In the genomic region with DNA sequence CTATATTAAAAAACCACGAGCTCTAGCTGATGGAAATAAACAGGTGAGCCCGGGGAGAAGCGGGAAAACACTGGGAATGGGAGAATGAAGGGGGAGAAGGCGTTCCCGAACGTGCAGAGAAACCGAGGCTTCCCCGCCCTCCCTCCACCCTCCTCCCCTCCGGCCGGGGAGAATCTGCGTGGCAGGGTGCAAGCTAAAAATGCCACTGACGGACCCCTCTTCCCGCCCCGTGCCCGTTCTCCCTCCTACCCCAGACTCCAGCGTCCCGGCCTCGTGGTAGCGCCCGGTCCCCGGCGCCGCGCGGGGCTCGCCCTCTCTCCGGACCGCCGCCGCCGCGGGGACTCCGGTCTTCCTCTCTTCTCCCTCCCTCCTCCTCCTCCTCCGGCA, we compare ENCODE assay signal across 8 cellular contexts.
A peak's percentile ranks its signal among the peaks of the same experiment; 100 is the strongest.
DNase-seq lines count a peak whose midpoint lies in the region; TF ChIP-seq lines count a peak whose summit lies in the region.

No MANE protein-coding gene starts in this region.

- H3K9me3 ChIP-seq in Peyer's patch (no peaks in the 10 kb centered on the region), esophagus squamous epithelium (no peaks in the 10 kb centered on the region)

- no peaks in the 10 kb centered on the region for H3K27me3 Mint-ChIP-seq in activated CD4-positive, alpha-beta T cell treated with anti-CD3 and anti-CD28 coated beads, Interleukin-2, amount 10 ng/mL, durations not matched to agents 7 days and 5 days
- H3K27me3 Mint-ChIP-seq in osteocyte (ENCODE audit: unreplicated experiment): peaks cover 22% of the 10 kb centered on the region

- H3K27ac ChIP-seq in Peyer's patch (peak overlapping the region; percentile 95 to 100 (median 99)), esophagus squamous epithelium (peak overlapping the region; percentile 94 to 100 (median 100))

- peaks cover 46% of the 10 kb centered on the region for H3K4me1 Mint-ChIP-seq in activated CD4-positive, alpha-beta T cell treated with anti-CD3 and anti-CD28 coated beads, Interleukin-2, amount 10 ng/mL, durations not matched to agents 7 days and 5 days
- H3K4me1 Mint-ChIP-seq in osteocyte (ENCODE audit: unreplicated experiment): peaks cover 37% of the 10 kb centered on the region

- intact Hi-C loops in esophagus squamous epithelium (cut with DNase I): no loop called here

- CTCF ChIA-PET in activated CD4-positive, alpha-beta T cell treated with anti-CD3 and anti-CD28 coated beads, Interleukin-2, amount 10 ng/mL, durations not matched to agents 7 days and 5 days (lab: Charles Lee): interaction anchor here (2.7 kb wide), 1 partner anchor 8 kb away, joined by 11 read pairs; no protein-coding TSS in a partner anchor

- 0 to 1% methylated on average over 18 to 24 of the region's 34 CpGs for whole genome bisulfite sequencing in esophagus squamous epithelium, 2 donors

- DNase-seq in activated CD4-positive, alpha-beta T cell treated with anti-CD3 and anti-CD28 coated beads, Interleukin-2, amount 10 ng/mL, durations not matched to agents 7 days and 5 days: no peak
- DNase-seq in activated CD4-positive, alpha-beta T cell treated with anti-CD3 and anti-CD28 coated beads for 48 hours: no peak
- no peak for DNase-seq in Peyer's patch
- no peak for DNase-seq in esophagus squamous epithelium (lab: John Stamatoyannopoulos, UW)
- no peak for DNase-seq in osteocyte (ENCODE audit: extremely low spot score, unreplicated experiment)
- no peak for DNase-seq in NCI-H1092 treated with DMSO at 0.1 percent for 48 hours (lab: John Stamatoyannopoulos, UW)
- DNase-seq in stimulated activated CD4-positive, alpha-beta T cell treated with anti-CD3 and anti-CD28 coated beads, Interleukin-12 subunit alpha, Interleukin-12 subunit beta, amount 100 ng/mL, for 4 hours: no peak
- DNase-seq in cerebellar nuclear complex (lab: John Stamatoyannopoulos, UW): no peak

- H3K36me3 ChIP-seq in Peyer's patch (no peaks in the 10 kb centered on the region), esophagus squamous epithelium (no peaks in the 10 kb centered on the region)

- H3K9me3 Mint-ChIP-seq in activated CD4-positive, alpha-beta T cell treated with anti-CD3 and anti-CD28 coated beads, Interleukin-2, amount 10 ng/mL, durations not matched to agents 7 days and 5 days: no peaks in the 10 kb centered on the region
- no peaks in the 10 kb centered on the region for H3K9me3 Mint-ChIP-seq in osteocyte (ENCODE audit: unreplicated experiment)

- no peaks in the 10 kb centered on the region for H3K27me3 ChIP-seq in Peyer's patch
- H3K27me3 ChIP-seq in esophagus squamous epithelium: no peaks in the 10 kb centered on the region

- no peaks in the 10 kb centered on the region for H3K36me3 Mint-ChIP-seq in activated CD4-positive, alpha-beta T cell treated with anti-CD3 and anti-CD28 coated beads, Interleukin-2, amount 10 ng/mL, durations not matched to agents 7 days and 5 days (ENCODE audit: low read depth)
- peaks cover 14% of the 10 kb centered on the region for H3K36me3 Mint-ChIP-seq in osteocyte (ENCODE audit: unreplicated experiment)

- TF ChIP-seq POLR2A in Peyer's patch (IDR thresholded peaks at IDR 0.05) (no peak), esophagus squamous epithelium (IDR thresholded peaks at IDR 0.05) (no peak)

- peak overlapping the region; percentile 88 for H3K27ac Mint-ChIP-seq in activated CD4-positive, alpha-beta T cell treated with anti-CD3 and anti-CD28 coated beads, Interleukin-2, amount 10 ng/mL, durations not matched to agents 7 days and 5 days
- peak overlapping the region; percentile 63 for H3K27ac Mint-ChIP-seq in osteocyte (ENCODE audit: unreplicated experiment)

- H3K4me1 ChIP-seq in Peyer's patch (peaks cover 0 to 24% (median 3%) of the 10 kb centered on the region in 4 donors), esophagus squamous epithelium (peaks cover 5 to 61% (median 20%) of the 10 kb centered on the region in 3 donors)

- H3K4me3 ChIP-seq in Peyer's patch: peak overlapping the region; percentile 90 to 96 (median 94)
- peak overlapping the region; percentile 80 to 98 (median 92) for H3K4me3 ChIP-seq in esophagus squamous epithelium

- POLR2A ChIA-PET in activated CD4-positive, alpha-beta T cell treated with anti-CD3 and anti-CD28 coated beads, Interleukin-2, amount 10 ng/mL, durations not matched to agents 7 days and 5 days (lab: Charles Lee): no interaction called here

- TF ChIP-seq CTCF in Peyer's patch (IDR thresholded peaks at IDR 0.05): no peak
- TF ChIP-seq CTCF in esophagus squamous epithelium (IDR thresholded peaks at IDR 0.05): no peak
- TF ChIP-seq CTCF in osteocyte (IDR thresholded peaks at IDR 0.05): no peak

- peak overlapping the region; percentile 86 for H3K4me3 Mint-ChIP-seq in activated CD4-positive, alpha-beta T cell treated with anti-CD3 and anti-CD28 coated beads, Interleukin-2, amount 10 ng/mL, durations not matched to agents 7 days and 5 days
- H3K4me3 Mint-ChIP-seq in osteocyte (ENCODE audit: unreplicated experiment): peak overlapping the region; percentile 87
